ENCODE assay signal across 8 cellular contexts in genomic region chr16:23679274-23679985, GRCh38. TPM values are rescaled to one million over a fixed set of nuclear protein-coding genes. Genes with fewer than 3 reads are reported as not detected.
A peak's percentile ranks its signal among the peaks of the same experiment; 100 is the strongest.
DNase-seq lines count a peak whose midpoint lies in the region; ATAC-seq and TF ChIP-seq lines count a peak whose summit lies in the region.

No MANE protein-coding gene starts in this region.

- no peaks in the 10 kb centered on the region for H3K27me3 Mint-ChIP-seq in activated T-helper 17 cell treated with anti-CD3 and anti-CD28 coated beads, Interleukin-2, amount 50 U/mL, for 72 hours

- TF ChIP-seq CTCF in AG04450 (IDR thresholded peaks at IDR 0.05; ENCODE audit: low read depth, low read length) (no peak), GM06990 (IDR thresholded peaks at IDR 0.05; ENCODE audit: insufficient read depth, low read length, poor library complexity, severe bottlenecking) (no peak), stomach (IDR thresholded peaks at IDR 0.05) (no peak)

- no peak for DNase-seq in AG04450 (ENCODE audit: low read depth, low spot score)
- peak; percentile 34 for DNase-seq in GM06990 (ENCODE audit: extremely low read depth, insufficient read length)
- DNase-seq in NCI-H1105 treated with DMSO at 0.1 percent for 48 hours (lab: John Stamatoyannopoulos, UW): peak; percentile 15
- DNase-seq in iPS-NIHi11 (ENCODE audit: low spot score): peak; percentile 75
- no peak for DNase-seq in stomach
- no peak for DNase-seq in GOT3 (lab: John Stamatoyannopoulos, UW)

- peak overlapping the region; percentile 67 for H3K4me3 ChIP-seq in AG04450 (ENCODE audit: low read depth, low read length)
- H3K4me3 ChIP-seq in GM06990 (replicated peaks; ENCODE audit: low read depth, low read length): peak overlapping the region; percentile 87
- peak overlapping the region; percentile 45 to 67 (median 57) for H3K4me3 ChIP-seq in stomach

- intact Hi-C loops in stomach (cut with DNase I; ENCODE audit: low total_unique reads): no loop called here

- H3K27ac Mint-ChIP-seq in activated T-helper 17 cell treated with anti-CD3 and anti-CD28 coated beads, Interleukin-2, amount 50 U/mL, for 72 hours: peak overlapping the region; percentile 78

- CTCF ChIA-PET in AG04450 (lab: Charles Lee): interaction anchor here (1.5 to 3.9 kb wide), 3 partner anchors 11 to 838 kb away, joined by 3 to 15 read pairs (median 14); no protein-coding TSS in a partner anchor

- H3K27me3 ChIP-seq in AG04450 (ENCODE audit: control insufficient read depth, insufficient read depth, low read length): no peaks in the 10 kb centered on the region
- H3K27me3 ChIP-seq in GM06990 (replicated peaks; ENCODE audit: control insufficient read depth, insufficient read depth, low read length): no peaks in the 10 kb centered on the region
- H3K27me3 ChIP-seq in stomach: no peaks in the 10 kb centered on the region

- H3K4me1 ChIP-seq in stomach: peaks cover 10 to 32% (median 19%) of the 10 kb centered on the region in 4 donors

- H3K36me3 ChIP-seq in GM06990 (ENCODE audit: control insufficient read depth, insufficient read depth, low read length) (peaks cover 19% of the 10 kb centered on the region), stomach (peaks cover 12 to 51% (median 48%) of the 10 kb centered on the region in 4 donors)

- peaks cover 5% of the 10 kb centered on the region for H3K4me1 Mint-ChIP-seq in activated T-helper 17 cell treated with anti-CD3 and anti-CD28 coated beads, Interleukin-2, amount 50 U/mL, for 72 hours

- TF ChIP-seq EP300 in stomach (IDR thresholded peaks at IDR 0.05): no peak

- peak overlapping the region; percentile 89 for H3K4me3 Mint-ChIP-seq in activated T-helper 17 cell treated with anti-CD3 and anti-CD28 coated beads, Interleukin-2, amount 50 U/mL, for 72 hours

- POLR2A ChIA-PET in AG04450 (lab: Yijun Ruan, JAX): interaction anchor here (0.7 to 1.8 kb wide), 4 partner anchors 9 to 15 kb away, joined by 3 to 9 read pairs (median 6); no protein-coding TSS in a partner anchor

- H3K27ac ChIP-seq in AG04450 (ENCODE audit: low read depth, low read length): peak overlapping the region; percentile 31
- peak overlapping the region in 2 of 5 donors; percentile 31 to 44 for H3K27ac ChIP-seq in stomach

- no peaks in the 10 kb centered on the region for H3K9me3 Mint-ChIP-seq in activated T-helper 17 cell treated with anti-CD3 and anti-CD28 coated beads, Interleukin-2, amount 50 U/mL, for 72 hours

- TF ChIP-seq POLR2A in stomach (IDR thresholded peaks at IDR 0.05): no peak

- ATAC-seq in activated T-helper 17 cell treated with anti-CD3 and anti-CD28 coated beads, Interleukin-2, amount 50 U/mL, for 72 hours (replicated peaks): peak; percentile 10
- no peak for ATAC-seq in GM19023 (IDR thresholded peaks at IDR 0.05; ENCODE audit: unreplicated experiment)

- no peaks in the 10 kb centered on the region; the same call in 1 of the 2 replicates for H3K9me3 ChIP-seq in AG04450 (ENCODE audit: control insufficient read depth, insufficient read depth, low read length)
- H3K9me3 ChIP-seq in stomach: no peaks in the 10 kb centered on the region

- WGBS in stomach, 5 donors: 6 to 18% (median 11%) methylated on average over 14 to 24 of the region's 24 CpGs

- peaks cover 69% of the 10 kb centered on the region for H3K36me3 Mint-ChIP-seq in activated T-helper 17 cell treated with anti-CD3 and anti-CD28 coated beads, Interleukin-2, amount 50 U/mL, for 72 hours (ENCODE audit: low read depth)

RNA-seq across cellular contexts. Expression of gene PLK1, which starts 0.7 kb away (rescaled TPM):
- 10.7 and 11.6 TPM in 2 replicates for polyA plus RNA-seq in AG04450 (2011; rRNA removed)
- polyA minus RNA-seq in AG04450 (2011; rRNA and poly(A)+ RNA removed): 17.5 and 20.5 TPM in 2 replicates
- 100 to 1,000 TPM in 1 of 2 donors, 10 to 100 TPM in 1; 64.0 to 104 TPM for total RNA-seq in activated T-helper 17 cell treated with anti-CD3 and anti-CD28 coated beads, Interleukin-2, amount 50 U/mL, for 72 hours
- total RNA-seq in stomach: 10 to 100 TPM in 2 of 5 donors, 1 to 10 TPM in 2, under 1 TPM in 1; 0.58 to 35.9 (median 6.8) TPM
- 1 to 10 TPM; 2.9 to 8.2 (median 6.4) TPM for polyA plus RNA-seq in stomach

RNA-seq across cellular contexts. Expression of gene ERN2, which starts 33.6 kb away (rescaled TPM):
- polyA plus RNA-seq in AG04450 (2011; rRNA removed) (0.12 and 0.14 TPM in 2 replicates), stomach (10 to 100 TPM; 18.2 to 29.1 (median 24.5) TPM)
- 1.3 and 2.1 TPM in 2 replicates for polyA minus RNA-seq in AG04450 (2011; rRNA and poly(A)+ RNA removed)
- total RNA-seq in activated T-helper 17 cell treated with anti-CD3 and anti-CD28 coated beads, Interleukin-2, amount 50 U/mL, for 72 hours: not detected
- 100 to 1,000 TPM in 2 of 5 donors, 10 to 100 TPM in 3; 48.5 to 235 (median 97.4) TPM for total RNA-seq in stomach

RNA-seq across cellular contexts. Expression of gene DCTN5, which starts 38.2 kb away (rescaled TPM):
- polyA plus RNA-seq in AG04450 (2011; rRNA removed) (86.3 and 92.1 TPM in 2 replicates), stomach (10 to 100 TPM; 10.3 to 18.6 (median 12.7) TPM)
- polyA minus RNA-seq in AG04450 (2011; rRNA and poly(A)+ RNA removed): 106 and 117 TPM in 2 replicates
- total RNA-seq in activated T-helper 17 cell treated with anti-CD3 and anti-CD28 coated beads, Interleukin-2, amount 50 U/mL, for 72 hours: 10 to 100 TPM; 60.6 to 98.6 TPM
- total RNA-seq in stomach: 10 to 100 TPM in 3 of 5 donors, 1 to 10 TPM in 2; 3.5 to 47.4 (median 12.6) TPM

RNA-seq across cellular contexts. Expression of gene PALB2, which starts 38.3 kb away (rescaled TPM):
- 5.3 and 6.5 TPM in 2 replicates for polyA plus RNA-seq in AG04450 (2011; rRNA removed)
- polyA minus RNA-seq in AG04450 (2011; rRNA and poly(A)+ RNA removed): 6.4 and 8.3 TPM in 2 replicates
- 10 to 100 TPM; 17.6 to 20.5 TPM for total RNA-seq in activated T-helper 17 cell treated with anti-CD3 and anti-CD28 coated beads, Interleukin-2, amount 50 U/mL, for 72 hours
- total RNA-seq in stomach: 10 to 100 TPM in 4 of 5 donors, 1 to 10 TPM in 1; 2.6 to 86.6 (median 19.9) TPM
- polyA plus RNA-seq in stomach: 10 to 100 TPM in 2 of 3 donors, 1 to 10 TPM in 1; 6.5 to 10.2 (median 10.1) TPM

Comparison
In these comparisons a context has a peak if more than half of its experiments do, and no peak if none do; other contexts are left out.
1. DNase-seq: peak in GM06990 (single experiment), NCI-H1105 treated with DMSO at 0.1 percent for 48 hours (single experiment) and iPS-NIHi11 (single experiment); none in AG04450 (single experiment), stomach (single experiment) and GOT3 (single experiment).
2. RNA of gene ERN2, which starts 33.6 kb away (total RNA-seq): 48.5 to 235 TPM in stomach; not detected in activated T-helper 17 cell treated with anti-CD3 and anti-CD28 coated beads, Interleukin-2, amount 50 U/mL, for 72 hours; every median in the first group is over 10 times any median in the second.
3. Peak in every context shown above with its lines, with median percentiles within 50 percentile points of each other: H3K4me3 ChIP-seq.